In the genomic region with DNA sequence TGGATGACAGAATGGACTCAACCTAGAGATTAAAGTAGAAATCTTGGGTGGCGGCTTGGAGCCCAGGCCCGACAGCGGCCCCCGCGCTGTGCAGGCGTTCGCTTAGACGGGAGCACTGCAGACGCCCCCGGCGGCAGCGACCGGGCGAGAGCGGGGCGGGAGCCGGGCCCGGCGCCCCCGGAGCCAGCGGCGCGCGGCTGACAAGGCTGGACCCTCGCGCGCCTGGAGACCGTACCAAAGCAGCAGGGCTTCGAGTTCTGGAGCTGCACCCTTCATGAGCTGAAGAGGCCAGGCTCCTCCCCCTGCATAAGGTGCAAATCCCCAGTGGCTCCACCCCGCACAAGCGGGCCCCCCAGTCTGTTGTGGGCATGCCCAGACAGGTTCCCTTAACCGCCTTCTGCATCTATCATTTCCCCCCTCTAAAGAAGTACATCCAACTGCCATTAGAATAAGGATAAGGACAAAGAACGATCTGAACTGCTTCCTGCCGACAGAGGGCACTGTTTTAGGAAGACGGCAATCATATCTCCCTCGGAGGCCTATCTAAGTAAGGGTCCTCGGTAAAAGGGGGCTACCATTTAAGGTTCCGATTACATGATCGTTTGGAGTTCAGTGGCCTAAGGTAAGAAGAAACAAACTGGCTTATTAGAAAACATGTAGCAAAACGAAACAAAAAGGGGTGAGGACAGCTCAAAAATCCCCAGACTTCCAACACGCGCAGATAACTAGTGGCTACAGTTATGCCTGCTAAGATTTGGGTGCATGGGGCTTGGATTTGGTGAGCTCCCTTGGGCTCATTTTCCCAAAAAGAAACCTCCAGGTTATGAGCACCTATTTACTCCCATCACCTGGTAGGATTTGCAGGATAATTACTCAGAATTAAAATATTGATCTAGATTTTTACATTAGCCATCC, we compare ENCODE assay signal across 9 cellular contexts.
A peak's percentile ranks its signal among the peaks of the same experiment; 100 is the strongest.
DNase-seq lines count a peak whose midpoint lies in the region; ATAC-seq and TF ChIP-seq lines count a peak whose summit lies in the region.
"Had no signal": no experiment of that assay in that cellular context is flagged by ENCODE, and none has a peak within 500 bp of the region (broad histone marks: within the 10 kb centered on the region; RNA-seq: fewer than 3 reads in every experiment).

No MANE protein-coding gene starts in this region.

- H3K27me3 ChIP-seq in CD4-positive, CD25-positive, alpha-beta regulatory T cell (ENCODE audit: control insufficient read depth, insufficient read depth, low read length), result peaks cover 3% of the 10 kb centered on the region
- H3K27me3 ChIP-seq in GM23338 (ENCODE audit: insufficient read depth), result no peaks in the 10 kb centered on the region
- H3K27me3 ChIP-seq in WERI-Rb-1 (ENCODE audit: insufficient read depth, low read depth, severe bottlenecking), result no peaks in the 10 kb centered on the region
- H3K27me3 ChIP-seq: adrenal gland had no signal

- peak in 2 of 3 donors; percentile 5 to 22 for DNase-seq in CD4-positive, CD25-positive, alpha-beta regulatory T cell
- DNase-seq in GM23338 (ENCODE audit: low spot score), result peak; percentile 48
- peak; percentile 6 for DNase-seq in hepatic stellate cell (ENCODE audit: low spot score)
- no peak for DNase-seq in foreskin melanocyte
- no peak for DNase-seq in DMS 273 (lab: John Stamatoyannopoulos, UW; ENCODE audit: unreplicated experiment)
- no peak for DNase-seq in DMS153 treated with DMSO at 0.1 percent for 48 hours (lab: John Stamatoyannopoulos, UW; ENCODE audit: unreplicated experiment)
- no peak for DNase-seq in WERI-Rb-1

- no peak overlapping the region for H3K4me3 ChIP-seq in CD4-positive, CD25-positive, alpha-beta regulatory T cell (ENCODE audit: low read depth, low read length)
- H3K4me3 ChIP-seq in GM23338 (no peak overlapping the region), WERI-Rb-1 (ENCODE audit: low read depth, low read length) (no peak overlapping the region)

- TF ChIP-seq CTCF in GM23338 (conservative IDR thresholded peaks at IDR 0.05; ENCODE audit: low read depth in 2 of 2) (peak; percentile 55 to 66), WERI-Rb-1 (IDR thresholded peaks at IDR 0.05; ENCODE audit: low read depth, low read length) (no peak)

- H3K9me3 Mint-ChIP-seq in CD4-positive, CD25-positive, alpha-beta regulatory T cell, result peaks cover 0 to 1% (median 0%) of the 10 kb centered on the region in 7 donors
- peaks cover 26% of the 10 kb centered on the region for H3K9me3 Mint-ChIP-seq in GM23338
- H3K9me3 Mint-ChIP-seq in T-helper 1 cell treated with Interleukin-12 subunit alpha and Interleukin-12 subunit beta and Interleukin-4 antibody, amounts not matched to agents 30 μg/mL and 1 μg/mL, for 36 hours, result peaks cover 5% of the 10 kb centered on the region

- no peaks in the 10 kb centered on the region for H3K27me3 Mint-ChIP-seq in CD4-positive, CD25-positive, alpha-beta regulatory T cell
- no peaks in the 10 kb centered on the region for H3K27me3 Mint-ChIP-seq in GM23338 (ENCODE audit: insufficient read depth, low read depth, poor library complexity)
- no peaks in the 10 kb centered on the region for H3K27me3 Mint-ChIP-seq in T-helper 1 cell treated with Interleukin-12 subunit alpha and Interleukin-12 subunit beta and Interleukin-4 antibody, amounts not matched to agents 30 μg/mL and 1 μg/mL, for 36 hours (ENCODE audit: low read depth)

- H3K27ac Mint-ChIP-seq in CD4-positive, CD25-positive, alpha-beta regulatory T cell, result no peak overlapping the region
- H3K27ac Mint-ChIP-seq in GM23338, result no peak overlapping the region
- no peak overlapping the region for H3K27ac Mint-ChIP-seq in T-helper 1 cell treated with Interleukin-12 subunit alpha and Interleukin-12 subunit beta and Interleukin-4 antibody, amounts not matched to agents 30 μg/mL and 1 μg/mL, for 36 hours

- peak overlapping the region; percentile 96 for H2AFZ ChIP-seq in GM23338

- no peak overlapping the region for H3K4me2 ChIP-seq in GM23338

- H3K4me1 ChIP-seq in CD4-positive, CD25-positive, alpha-beta regulatory T cell (ENCODE audit: control insufficient read depth, insufficient read depth, low read length, poor library complexity, severe bottlenecking), result no peaks in the 10 kb centered on the region
- H3K4me1 ChIP-seq in GM23338 (ENCODE audit: insufficient read depth), result no peaks in the 10 kb centered on the region
- H3K4me1 ChIP-seq: adrenal gland had no signal

- H4K20me1 ChIP-seq in GM23338 (replicated peaks; ENCODE audit: insufficient read depth), result no peaks in the 10 kb centered on the region

- H3F3A ChIP-seq in GM23338 (replicated peaks; ENCODE audit: low read depth), result no peaks in the 10 kb centered on the region; the same call in 1 of the 2 replicates

- H3K27ac ChIP-seq in CD4-positive, CD25-positive, alpha-beta regulatory T cell (ENCODE audit: insufficient read depth, low read length, poor library complexity, severe bottlenecking), result no peak overlapping the region
- H3K27ac ChIP-seq in GM23338 (ENCODE audit: low read depth) (no peak overlapping the region), WERI-Rb-1 (no peak overlapping the region)
- H3K27ac ChIP-seq: adrenal gland had no signal

- no peaks in the 10 kb centered on the region for H3K36me3 ChIP-seq in CD4-positive, CD25-positive, alpha-beta regulatory T cell (ENCODE audit: control insufficient read depth, insufficient read depth, low read length)
- peaks cover 22% of the 10 kb centered on the region for H3K36me3 ChIP-seq in GM23338 (ENCODE audit: insufficient read depth)
- H3K36me3 ChIP-seq in WERI-Rb-1, result no peaks in the 10 kb centered on the region
- H3K36me3 ChIP-seq: adrenal gland had no signal

- peak overlapping the region in 2 of 4 donors; percentile 10 to 42 for H3K4me3 Mint-ChIP-seq in CD4-positive, CD25-positive, alpha-beta regulatory T cell
- H3K4me3 Mint-ChIP-seq in GM23338, result no peak overlapping the region
- peak overlapping the region; percentile 5 for H3K4me3 Mint-ChIP-seq in T-helper 1 cell treated with Interleukin-12 subunit alpha and Interleukin-12 subunit beta and Interleukin-4 antibody, amounts not matched to agents 30 μg/mL and 1 μg/mL, for 36 hours

- peaks cover 0 to 5% (median 1%) of the 10 kb centered on the region in 4 donors for H3K4me1 Mint-ChIP-seq in CD4-positive, CD25-positive, alpha-beta regulatory T cell
- H3K4me1 Mint-ChIP-seq in GM23338, result no peaks in the 10 kb centered on the region
- H3K4me1 Mint-ChIP-seq in T-helper 1 cell treated with Interleukin-12 subunit alpha and Interleukin-12 subunit beta and Interleukin-4 antibody, amounts not matched to agents 30 μg/mL and 1 μg/mL, for 36 hours (ENCODE audit: low read depth), result peaks cover 3% of the 10 kb centered on the region

- no peaks in the 10 kb centered on the region for H3K79me2 ChIP-seq in GM23338 (replicated peaks; ENCODE audit: insufficient read depth)

- H3K9me3 ChIP-seq in CD4-positive, CD25-positive, alpha-beta regulatory T cell (ENCODE audit: control insufficient read depth in 2 of 2, low read length in 2 of 2), result peaks cover 0 to 13% of the 10 kb centered on the region in 2 experiments
- H3K9me3 ChIP-seq in WERI-Rb-1 (ENCODE audit: severe bottlenecking), result peaks cover 13% of the 10 kb centered on the region
- H3K9me3 ChIP-seq: adrenal gland had no signal

- H3K9me2 ChIP-seq in GM23338 (ENCODE audit: insufficient read depth), result peaks cover 8% of the 10 kb centered on the region; the same call in 1 of the 2 replicates

- peak in 1 of 2 donors; percentile 28 for ATAC-seq in CD4-positive, CD25-positive, alpha-beta regulatory T cell (ENCODE audit: low read depth in 2 of 2)
- ATAC-seq in GM23338, result peak; percentile 92

- peaks cover 3% of the 10 kb centered on the region for H3K36me3 Mint-ChIP-seq in CD4-positive, CD25-positive, alpha-beta regulatory T cell
- peaks cover 20% of the 10 kb centered on the region for H3K36me3 Mint-ChIP-seq in GM23338 (ENCODE audit: low read depth)
- H3K36me3 Mint-ChIP-seq in T-helper 1 cell treated with Interleukin-12 subunit alpha and Interleukin-12 subunit beta and Interleukin-4 antibody, amounts not matched to agents 30 μg/mL and 1 μg/mL, for 36 hours (ENCODE audit: low read depth), result no peaks in the 10 kb centered on the region

Comparison
In these comparisons a context has a peak if more than half of its experiments do, and no peak if none do; other contexts are left out.
1. DNase-seq: peak in CD4-positive, CD25-positive, alpha-beta regulatory T cell (2 of 3), GM23338 (single experiment) and hepatic stellate cell (single experiment); none in foreskin melanocyte (single experiment), DMS 273 (single experiment), DMS153 treated with DMSO at 0.1 percent for 48 hours (single experiment) and WERI-Rb-1 (single experiment).